2 cellular contexts compared by ENCODE assay signal in genomic region chr10:94425942-94426341, GRCh38.
TF ChIP-seq lines count a peak whose summit lies in the region.

No MANE protein-coding gene starts in this region.

TF ChIP-seq in HEK293, 187 proteins besides CTCF, POLR2A, EP300 and RAD21 (continued from another document):
- TF ChIP-seq ZNF513 (tag by site-specific recombination; IDR thresholded peaks at IDR 0.05): no peak
- no peak for TF ChIP-seq SP2 (tag by site-specific recombination; IDR thresholded peaks at IDR 0.05)

TF ChIP-seq in K562, 482 proteins besides CTCF, POLR2A, EP300 and RAD21 (continued from another document):
- TF ChIP-seq CBX3 (IDR thresholded peaks at IDR 0.05; ENCODE audit: borderline replicate concordance in 1 of 2, low read length in 2 of 2) (0 out of 3 replicates have a peak, but pooled peaks of 1 of the 2 experiments have one; percentile 28), NR0B1 (IDR thresholded peaks at IDR 0.05; ENCODE audit: partially characterized antibody) (no peak), RBM25 (IDR thresholded peaks at IDR 0.05; ENCODE audit: low read depth, low read length, severe bottlenecking) (peak; percentile 48)
TF ChIP-seq in K562: peak in this region for 2.
